9 cellular contexts compared by ENCODE assay signal in genomic region chr17:73591278-73592078, GRCh38. TPM values are rescaled to one million over a fixed set of nuclear protein-coding genes. Genes with fewer than 3 reads are reported as not detected.
DNase-seq lines count a peak whose midpoint lies in the region; ATAC-seq and TF ChIP-seq lines count a peak whose summit lies in the region.
"Had no signal": no experiment of that assay in that cellular context is flagged by ENCODE, and none has a peak within 500 bp of the region (broad histone marks: within the 10 kb centered on the region; RNA-seq: fewer than 3 reads in every experiment).

No MANE protein-coding gene starts in this region.

- H3K27ac ChIP-seq in naive thymus-derived CD4-positive, alpha-beta T cell (ENCODE audit: low read depth, low read length), result peak overlapping the region; percentile 60
- H3K27ac ChIP-seq in upper lobe of right lung, result no peak overlapping the region
- H3K27ac ChIP-seq in SK-N-SH (ENCODE audit: low read depth in 2 of 2, low read length in 1 of 2), result no peak overlapping the region

- no peak for TF ChIP-seq CTCF in upper lobe of right lung (IDR thresholded peaks at IDR 0.05)
- no peak for TF ChIP-seq CTCF in SK-N-SH (IDR thresholded peaks at IDR 0.05)

- no peaks in the 10 kb centered on the region for H3K36me3 ChIP-seq in naive thymus-derived CD4-positive, alpha-beta T cell (ENCODE audit: control insufficient read depth in 2 of 3, insufficient read depth in 3 of 3, low read length in 3 of 3)
- H3K36me3 ChIP-seq in upper lobe of right lung (no peaks in the 10 kb centered on the region), SK-N-SH (replicated peaks in 1 of 2; ENCODE audit: control insufficient read depth in 1 of 2, insufficient read depth in 2 of 2, low read length in 1 of 2) (no peaks in the 10 kb centered on the region)

- intact Hi-C loops in naive thymus-derived CD4-positive, alpha-beta T cell (cut with micrococcal nuclease), result loop anchor here (1.0 to 5.0 kb wide), 8 partner anchors 24 to 236 kb away; partner anchors contain the start of gene SDK2 (in 1 of the 2)
- intact Hi-C loops in upper lobe of right lung (cut with DNase I), result no loop called here

- H3K4me3 Mint-ChIP-seq in naive thymus-derived CD4-positive, alpha-beta T cell, result peak overlapping the region; percentile 78 to 89 (median 83)

- peak; percentile 23 for DNase-seq in activated CD4-positive, CD25-positive, alpha-beta regulatory T cell treated with anti-CD3 and anti-CD28 coated beads, Interleukin-2, amount 50 U/mL, for 16 hours (ENCODE audit: low read depth, low spot score)
- peak in 8 of 9 donors; percentile 17 to 84 (median 75) for DNase-seq in naive thymus-derived CD4-positive, alpha-beta T cell
- no peak for DNase-seq in upper lobe of right lung
- no peak for DNase-seq in DMS 273 (lab: John Stamatoyannopoulos, UW; ENCODE audit: unreplicated experiment)
- no peak for DNase-seq in HCEC 1CT
- no peak for DNase-seq in SK-N-SH

- no peaks in the 10 kb centered on the region for H3F3A ChIP-seq in SK-N-SH (replicated peaks; ENCODE audit: insufficient read depth)

- no peaks in the 10 kb centered on the region for H3K9me3 ChIP-seq in naive thymus-derived CD4-positive, alpha-beta T cell (ENCODE audit: control insufficient read depth in 2 of 3, low read length in 3 of 3)
- no peaks in the 10 kb centered on the region for H3K9me3 ChIP-seq in upper lobe of right lung
- no peaks in the 10 kb centered on the region for H3K9me3 ChIP-seq in SK-N-SH

- no peaks in the 10 kb centered on the region for H3K36me3 Mint-ChIP-seq in naive thymus-derived CD4-positive, alpha-beta T cell

- POLR2A ChIA-PET in naive thymus-derived CD4-positive, alpha-beta T cell (lab: Charles Lee), result interaction anchor here (1.0 to 2.2 kb wide), 8 partner anchors 12 to 245 kb away, joined by 3 to 12 read pairs (median 3); no protein-coding TSS in a partner anchor
- POLR2A ChIA-PET in SK-N-SH (lab: Yijun Ruan, JAX), result no interaction called here

- H3K9me2 ChIP-seq in SK-N-SH, result no peaks in the 10 kb centered on the region

- H3K9me3 Mint-ChIP-seq in naive thymus-derived CD4-positive, alpha-beta T cell, result peaks cover 0 to 3% (median 0%) of the 10 kb centered on the region in 11 donors

- no peak for TF ChIP-seq EP300 in SK-N-SH (IDR thresholded peaks at IDR 0.05; ENCODE audit: borderline replicate concordance in 1 of 2, low read depth in 1 of 2, low read length in 1 of 2)

- WGBS in SK-N-SH (ENCODE audit: low lambda C conversion rate), result 47% methylated on average over 19 of the region's 19 CpGs

- peaks cover 43 to 97% (median 86%) of the 10 kb centered on the region in 7 donors for H3K4me1 Mint-ChIP-seq in naive thymus-derived CD4-positive, alpha-beta T cell

- H3K4me2 ChIP-seq in SK-N-SH, result no peak overlapping the region

- peak overlapping the region; percentile 27 for H3K4me3 ChIP-seq in naive thymus-derived CD4-positive, alpha-beta T cell (ENCODE audit: low read length)
- no peak overlapping the region for H3K4me3 ChIP-seq in upper lobe of right lung
- H3K4me3 ChIP-seq in SK-N-SH (ENCODE audit: low read depth in 2 of 2, low read length in 1 of 2), result no peak overlapping the region

- H3K27me3 Mint-ChIP-seq in naive thymus-derived CD4-positive, alpha-beta T cell, result no peaks in the 10 kb centered on the region

- H3K79me2 ChIP-seq in SK-N-SH (ENCODE audit: insufficient read depth), result no peaks in the 10 kb centered on the region

- H3K9ac ChIP-seq in SK-N-SH, result no peak overlapping the region

- H3K27me3 ChIP-seq in naive thymus-derived CD4-positive, alpha-beta T cell (ENCODE audit: control insufficient read depth in 2 of 2, insufficient read depth in 2 of 2, low read length in 2 of 2), result no peaks in the 10 kb centered on the region
- H3K27me3 ChIP-seq in upper lobe of right lung (no peaks in the 10 kb centered on the region), SK-N-SH (ENCODE audit: insufficient read depth) (no peaks in the 10 kb centered on the region)

- H3K27ac Mint-ChIP-seq in naive thymus-derived CD4-positive, alpha-beta T cell, result peak overlapping the region; percentile 91 to 99 (median 94)

- H4K20me1 ChIP-seq in SK-N-SH (ENCODE audit: insufficient read depth), result no peaks in the 10 kb centered on the region

- ATAC-seq in GM19025 (IDR thresholded peaks at IDR 0.05; ENCODE audit: low read depth, unreplicated experiment) (peak; percentile 62), HG02973 (IDR thresholded peaks at IDR 0.05; ENCODE audit: unreplicated experiment) (peak; percentile 62), upper lobe of right lung (no peak)
- ATAC-seq in naive thymus-derived CD4-positive, alpha-beta T cell, result peak; percentile 88
- ATAC-seq: HCT116 had no signal

- no peak for TF ChIP-seq RAD21 in SK-N-SH (IDR thresholded peaks at IDR 0.05; ENCODE audit: low read length)

- H2AFZ ChIP-seq in SK-N-SH (ENCODE audit: low read depth), result no peak overlapping the region

- CTCF ChIA-PET in naive thymus-derived CD4-positive, alpha-beta T cell (lab: Charles Lee), result interaction anchor here (0.6 to 1.3 kb wide), 4 partner anchors 158 to 1154 kb away, joined by 3 to 4 read pairs (median 3); no protein-coding TSS in a partner anchor
- CTCF ChIA-PET in SK-N-SH (lab: Yijun Ruan, JAX), result interaction anchor here (0.9 to 8.6 kb wide), 7 partner anchors 9 to 608 kb away, joined by 3 to 83 read pairs (median 4); no protein-coding TSS in a partner anchor

- peaks cover 40 to 74% of the 10 kb centered on the region in 2 donors for H3K4me1 ChIP-seq in naive thymus-derived CD4-positive, alpha-beta T cell (ENCODE audit: control insufficient read depth in 2 of 2, insufficient read depth in 2 of 2, low read length in 2 of 2)
- H3K4me1 ChIP-seq in upper lobe of right lung (peaks cover 17% of the 10 kb centered on the region), SK-N-SH (ENCODE audit: control insufficient read depth in 1 of 2, insufficient read depth in 2 of 2, low read depth in 1 of 2, low read length in 1 of 2) (peaks cover 0 to 43% of the 10 kb centered on the region in 2 experiments; a peak in 1 of 4 replicates)

TF ChIP-seq in SK-N-SH, 30 proteins besides CTCF, POLR2A, EP300 and RAD21:
- TF ChIP-seq MEF2A (IDR thresholded peaks at IDR 0.05; ENCODE audit: borderline replicate concordance, low read depth) (no peak), NFIC (IDR thresholded peaks at IDR 0.05; ENCODE audit: borderline replicate concordance) (no peak)
TF ChIP-seq in SK-N-SH: peak in this region for 0.

RNA-seq across cellular contexts. Expression of gene SDK2, which starts 52.8 kb away (rescaled TPM):
- 10 to 100 TPM in 2 of 5 experiments, 1 to 10 TPM in 3; 6.1 to 14.1 (median 8.4) TPM for total RNA-seq in naive thymus-derived CD4-positive, alpha-beta T cell
- polyA plus RNA-seq in naive thymus-derived CD4-positive, alpha-beta T cell, result 1 to 10 TPM in 1 of 2 donors, under 1 TPM in 1; 0.64 to 2.5 TPM
- total RNA-seq in upper lobe of right lung, result 2.3 TPM
- polyA plus RNA-seq in SK-N-SH (2012; rRNA removed), result 0.02 TPM in 2 replicates
- polyA plus RNA-seq in SK-N-SH (2012; cell fraction: cytosol; rRNA removed), result 0.01 and 0.04 TPM in 2 replicates
- 0.02 and 0.04 TPM in 2 replicates for polyA plus RNA-seq in SK-N-SH (2012; cell fraction: nucleus; rRNA removed)

Comparison
In these comparisons a context has a peak if more than half of its experiments do, and no peak if none do; other contexts are left out.
1. DNase-seq: peak in activated CD4-positive, CD25-positive, alpha-beta regulatory T cell treated with anti-CD3 and anti-CD28 coated beads, Interleukin-2, amount 50 U/mL, for 16 hours (single experiment) and naive thymus-derived CD4-positive, alpha-beta T cell (8 of 9); none in upper lobe of right lung (single experiment), DMS 273 (single experiment), HCEC 1CT (single experiment) and SK-N-SH (single experiment).